18 cellular contexts compared by ENCODE assay signal in genomic region chr16:53257001-53257400, GRCh38.
A peak's percentile ranks its signal among the peaks of the same experiment; 100 is the strongest.
DNase-seq lines count a peak whose midpoint lies in the region; ATAC-seq and TF ChIP-seq lines count a peak whose summit lies in the region.
"Had no signal": no experiment of that assay in that cellular context is flagged by ENCODE, and none has a peak within 500 bp of the region (broad histone marks: within the 10 kb centered on the region; RNA-seq: fewer than 3 reads in every experiment).

No MANE protein-coding gene starts in this region.

- H3K9me3 Mint-ChIP-seq in mesothelial cell of epicardium, result peaks cover 16% of the 10 kb centered on the region
- H3K9me3 Mint-ChIP-seq in stimulated activated memory B cell treated with anti-CD40 and anti-IgM and Interleukin-4, amounts not matched to agents 10 μg/mL and 1 μg/mL and 100 μg/mL, for 72 hours, result no peaks in the 10 kb centered on the region
- H3K9me3 Mint-ChIP-seq in activated naive CD8-positive, alpha-beta T cell treated with anti-CD3 and anti-CD28 coated beads, Interleukin-2, amount 50 U/mL, for 24 hours, result peaks cover 9% of the 10 kb centered on the region

- H3K27ac Mint-ChIP-seq in mesothelial cell of epicardium, result peak overlapping the region; percentile 85
- no peak overlapping the region for H3K27ac Mint-ChIP-seq in stimulated activated memory B cell treated with anti-CD40 and anti-IgM and Interleukin-4, amounts not matched to agents 10 μg/mL and 1 μg/mL and 100 μg/mL, for 72 hours
- H3K27ac Mint-ChIP-seq in activated naive CD8-positive, alpha-beta T cell treated with anti-CD3 and anti-CD28 coated beads, Interleukin-2, amount 50 U/mL, for 24 hours, result no peak overlapping the region
- H3K27ac Mint-ChIP-seq: CD8-positive, alpha-beta memory T cell; T-cell had no signal

- peaks cover 64% of the 10 kb centered on the region for H3K36me3 Mint-ChIP-seq in mesothelial cell of epicardium
- peaks cover 69% of the 10 kb centered on the region for H3K36me3 Mint-ChIP-seq in stimulated activated memory B cell treated with anti-CD40 and anti-IgM and Interleukin-4, amounts not matched to agents 10 μg/mL and 1 μg/mL and 100 μg/mL, for 72 hours
- peaks cover 43% of the 10 kb centered on the region for H3K36me3 Mint-ChIP-seq in activated naive CD8-positive, alpha-beta T cell treated with anti-CD3 and anti-CD28 coated beads, Interleukin-2, amount 50 U/mL, for 24 hours (ENCODE audit: low read depth)

- no peaks in the 10 kb centered on the region for H3K27me3 Mint-ChIP-seq in mesothelial cell of epicardium (ENCODE audit: low read depth)
- no peaks in the 10 kb centered on the region for H3K27me3 Mint-ChIP-seq in stimulated activated memory B cell treated with anti-CD40 and anti-IgM and Interleukin-4, amounts not matched to agents 10 μg/mL and 1 μg/mL and 100 μg/mL, for 72 hours
- H3K27me3 Mint-ChIP-seq in activated naive CD8-positive, alpha-beta T cell treated with anti-CD3 and anti-CD28 coated beads, Interleukin-2, amount 50 U/mL, for 24 hours, result no peaks in the 10 kb centered on the region
- H3K27me3 Mint-ChIP-seq: CD8-positive, alpha-beta memory T cell; T-cell had no signal

- no peak for ATAC-seq in GM21717 (IDR thresholded peaks at IDR 0.05; ENCODE audit: unreplicated experiment)
- no peak for ATAC-seq in GM18861 (IDR thresholded peaks at IDR 0.05; ENCODE audit: unreplicated experiment)
- no peak for ATAC-seq in stimulated activated memory B cell treated with anti-CD40 and anti-IgM and Interleukin-4, amounts not matched to agents 10 μg/mL and 1 μg/mL and 100 μg/mL, for 72 hours
- no peak for ATAC-seq in activated naive CD8-positive, alpha-beta T cell treated with anti-CD3 and anti-CD28 coated beads, Interleukin-2, amount 50 U/mL, for 24 hours
- ATAC-seq: stimulated activated naive CD8-positive, alpha-beta T cell treated with anti-CD3 and anti-CD28 coated beads, Interleukin-15, Interleukin-2, amounts not matched to agents 100 U/mL and 50 U/mL, for 24 hours; T-cell had no signal

- no peak for TF ChIP-seq CTCF in AG10803 (conservative IDR thresholded peaks at IDR 0.05; ENCODE audit: low read length)
- no peak for TF ChIP-seq CTCF in epithelial cell of esophagus (IDR thresholded peaks at IDR 0.05; ENCODE audit: insufficient read depth, low read depth, low read length, missing control alignments)
- no peak for TF ChIP-seq CTCF in mesothelial cell of epicardium (IDR thresholded peaks at IDR 0.05; ENCODE audit: unreplicated experiment)

- no peak overlapping the region for H3K4me3 Mint-ChIP-seq in mesothelial cell of epicardium
- H3K4me3 Mint-ChIP-seq in stimulated activated memory B cell treated with anti-CD40 and anti-IgM and Interleukin-4, amounts not matched to agents 10 μg/mL and 1 μg/mL and 100 μg/mL, for 72 hours, result no peak overlapping the region
- H3K4me3 Mint-ChIP-seq in activated naive CD8-positive, alpha-beta T cell treated with anti-CD3 and anti-CD28 coated beads, Interleukin-2, amount 50 U/mL, for 24 hours, result no peak overlapping the region
- H3K4me3 Mint-ChIP-seq: CD8-positive, alpha-beta memory T cell; T-cell had no signal

- peak; percentile 69 for DNase-seq in AG10803 (ENCODE audit: low read depth)
- DNase-seq in NCI-H226, result peak; percentile 71
- DNase-seq in epithelial cell of esophagus (ENCODE audit: low read depth), result peak; percentile 45
- DNase-seq in mesothelial cell of epicardium (ENCODE audit: low spot score in 2 of 2, unreplicated experiment in 2 of 2), result no peak
- no peak for DNase-seq in activated naive CD8-positive, alpha-beta T cell treated with anti-CD3 and anti-CD28 coated beads, Interleukin-2, amount 50 U/mL, for 24 hours
- DNase-seq: activated CD4-positive, CD25-positive, alpha-beta regulatory T cell treated with anti-CD3 and anti-CD28 coated beads, Interleukin-2, amount 50 U/mL, for 72 hours; activated T-cell treated with anti-CD3 and anti-CD28 coated beads, Interleukin-2, amount 50 U/mL, for 1 hour; amygdala; CD8-positive, alpha-beta memory T cell; MG63; midbrain; NCI-H2171 treated with DMSO at 0.1 percent for 48 hours; stimulated activated CD4-positive, alpha-beta T cell treated with anti-CD3 and anti-CD28 coated beads, Interleukin-4, amount 100 ng/mL, for 24 hours; stimulated activated naive CD8-positive, alpha-beta T cell treated with anti-CD3 and anti-CD28 coated beads, Interleukin-15, Interleukin-2, amounts not matched to agents 100 U/mL and 50 U/mL, for 24 hours; T-cell had no signal

- peaks cover 10% of the 10 kb centered on the region for H3K4me1 Mint-ChIP-seq in mesothelial cell of epicardium
- no peaks in the 10 kb centered on the region for H3K4me1 Mint-ChIP-seq in stimulated activated memory B cell treated with anti-CD40 and anti-IgM and Interleukin-4, amounts not matched to agents 10 μg/mL and 1 μg/mL and 100 μg/mL, for 72 hours
- H3K4me1 Mint-ChIP-seq in activated naive CD8-positive, alpha-beta T cell treated with anti-CD3 and anti-CD28 coated beads, Interleukin-2, amount 50 U/mL, for 24 hours, result no peaks in the 10 kb centered on the region
- H3K4me1 Mint-ChIP-seq: T-cell had no signal

- H3K4me3 ChIP-seq in AG10803 (ENCODE audit: low read length) (no peak overlapping the region), epithelial cell of esophagus (ENCODE audit: low read length) (no peak overlapping the region)
- H3K4me3 ChIP-seq: MG63 had no signal

Comparison
In these comparisons a context has a peak if more than half of its experiments do, and no peak if none do; other contexts are left out.
1. DNase-seq: peak in AG10803 (single experiment), NCI-H226 (single experiment) and epithelial cell of esophagus (single experiment); none in mesothelial cell of epicardium (0 of 2) and activated naive CD8-positive, alpha-beta T cell treated with anti-CD3 and anti-CD28 coated beads, Interleukin-2, amount 50 U/mL, for 24 hours (single experiment).